Comparison of ENCODE assay signal across 1 cellular context in the genomic region with DNA sequence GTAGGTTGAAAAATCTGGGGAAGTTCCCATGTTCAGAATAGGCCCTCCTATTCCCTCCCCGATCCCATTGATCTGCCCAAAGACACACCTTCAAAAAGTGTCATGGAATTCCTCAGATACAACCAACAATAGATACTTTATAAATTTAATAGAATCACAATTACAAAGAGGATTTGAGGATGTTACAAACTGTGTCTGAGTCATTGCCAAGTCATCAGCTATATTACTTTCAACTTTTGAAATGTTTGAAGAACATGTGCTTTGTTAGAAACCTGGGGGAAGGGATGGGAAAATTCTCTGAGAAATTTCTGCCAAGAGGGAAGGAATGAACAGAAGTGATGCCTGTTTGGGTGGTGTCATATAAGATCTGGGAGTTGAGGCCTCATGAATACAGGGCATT.
TF ChIP-seq lines count a peak whose summit lies in the region.

No MANE protein-coding gene starts in this region.

TF ChIP-seq in HepG2, 621 proteins besides CTCF, POLR2A, EP300 and RAD21:
- TF ChIP-seq HOXA5 (CRISPR knock-in tag; IDR thresholded peaks at IDR 0.05) (no peak), ONECUT2 (CRISPR knock-in tag; IDR thresholded peaks at IDR 0.05) (no peak), NBN (conservative IDR thresholded peaks at IDR 0.05) (no peak), ZNF367 (CRISPR knock-in tag; IDR thresholded peaks at IDR 0.05; ENCODE audit: borderline replicate concordance) (no peak), KLF16 (CRISPR knock-in tag; IDR thresholded peaks at IDR 0.05) (no peak), ZNF34 (CRISPR knock-in tag; IDR thresholded peaks at IDR 0.05; ENCODE audit: borderline replicate concordance) (no peak), GATAD2A (CRISPR knock-in tag; IDR thresholded peaks at IDR 0.05) (no peak), ZNF816 (CRISPR knock-in tag; IDR thresholded peaks at IDR 0.05; ENCODE audit: borderline replicate concordance) (no peak), ZNF644 (CRISPR knock-in tag; IDR thresholded peaks at IDR 0.05; ENCODE audit: low read depth) (no peak)
- TF ChIP-seq, protein P1, sequence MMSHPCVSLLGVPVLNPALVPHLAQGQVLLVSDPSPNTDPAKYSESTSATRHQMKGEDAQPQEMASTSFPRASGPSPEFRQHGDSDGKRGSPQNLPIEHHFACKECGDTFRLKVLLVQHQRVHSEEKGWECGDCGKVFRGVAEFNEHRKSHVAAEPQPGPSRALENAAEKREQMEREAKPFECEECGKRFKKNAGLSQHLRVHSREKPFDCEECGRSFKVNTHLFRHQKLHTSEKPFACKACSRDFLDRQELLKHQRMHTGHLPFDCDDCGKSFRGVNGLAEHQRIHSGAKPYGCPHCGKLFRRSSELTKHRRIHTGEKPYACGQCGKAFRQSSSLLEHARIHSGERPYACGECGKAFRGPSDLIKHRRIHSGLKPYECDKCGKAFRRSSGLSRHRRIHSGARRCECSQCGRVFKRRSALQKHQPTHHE (CRISPR knock-in tag; IDR thresholded peaks at IDR 0.05; ENCODE audit: borderline replicate concordance) = no peak
